27 cellular contexts compared by ENCODE assay signal in genomic region chr3:160108357-160108756, GRCh38.
"Had no signal": no experiment of that assay in that cellular context is flagged by ENCODE, and none has a peak within 500 bp of the region (broad histone marks: within the 10 kb centered on the region; RNA-seq: fewer than 3 reads in every experiment).

No MANE protein-coding gene starts in this region.

- H3K27ac Mint-ChIP-seq: activated CD8-positive, alpha-beta memory T cell treated with anti-CD3 and anti-CD28 coated beads, Interleukin-2, amount 10 ng/mL, durations not matched to agents 7 days and 5 days; activated naive CD4-positive, alpha-beta T cell treated with anti-CD3 and anti-CD28 coated beads, Interleukin-2, amount 50 U/mL, for 72 hours; activated naive CD8-positive, alpha-beta T cell treated with anti-CD3 and anti-CD28 coated beads, Interleukin-2, amount 50 U/mL, for 24 hours; activated T-cell treated with anti-CD3 and anti-CD28 coated beads, Interleukin-2, amount 50 U/mL, for 24 hours; brain; T-helper 1 cell treated with Interleukin-12 subunit alpha and Interleukin-12 subunit beta and Interleukin-4 antibody, amounts not matched to agents 30 μg/mL and 1 μg/mL, for 36 hours; WTC11 had no signal

- H3K36me3 Mint-ChIP-seq: activated CD8-positive, alpha-beta memory T cell treated with anti-CD3 and anti-CD28 coated beads, Interleukin-2, amount 10 ng/mL, durations not matched to agents 7 days and 5 days; activated naive CD4-positive, alpha-beta T cell treated with anti-CD3 and anti-CD28 coated beads, Interleukin-2, amount 50 U/mL, for 72 hours; brain; WTC11 had no signal

- DNase-seq: activated CD4-positive, alpha-beta T cell treated with anti-CD3 and anti-CD28 coated beads for 48 hours; activated CD4-positive, alpha-beta T cell treated with anti-CD3 and anti-CD28 coated beads, Interleukin-2, amount 50 U/mL, for 4 hours; activated CD4-positive, CD25-positive, alpha-beta regulatory T cell treated with anti-CD3 and anti-CD28 coated beads, Interleukin-2, amount 50 U/mL, for 72 hours; activated CD8-positive, alpha-beta memory T cell treated with anti-CD3 and anti-CD28 coated beads, Interleukin-2, amount 10 ng/mL, durations not matched to agents 7 days and 5 days; activated effector memory CD4-positive, alpha-beta T cell treated with anti-CD3 and anti-CD28 coated beads, Interleukin-2, amount 50 U/mL, for 16 hours; activated naive CD4-positive, alpha-beta T cell treated with Interleukin-2 at 50 U/mL for 16 hours; activated naive CD8-positive, alpha-beta T cell treated with anti-CD3 and anti-CD28 coated beads, Interleukin-2, amount 50 U/mL, for 24 hours; activated T-cell treated with anti-CD3 and anti-CD28 coated beads, Interleukin-2, amount 50 U/mL, for 24 hours; amniotic stem cell; Kasumi-1; NCI-H1092 treated with DMSO at 0.1 percent for 48 hours; NCI-H1417 treated with DMSO at 0.1 percent for 48 hours; NCI-H1694; NCI-H2029 treated with DMSO at 0.1 percent for 48 hours; NCI-H345; NCI-H510A; NCI-H526 treated with DMSO at 0.1 percent for 48 hours; NCI-H82; RPMI8226; SJCRH30 had no signal

- H3K4me3 ChIP-seq: K562, SJCRH30 had no signal

- FAIRE-seq: astrocyte, K562 had no signal

- H3K9me3 ChIP-seq: SJCRH30 had no signal

- H3K9me3 Mint-ChIP-seq: activated naive CD4-positive, alpha-beta T cell treated with anti-CD3 and anti-CD28 coated beads, Interleukin-2, amount 50 U/mL, for 72 hours; activated naive CD8-positive, alpha-beta T cell treated with anti-CD3 and anti-CD28 coated beads, Interleukin-2, amount 50 U/mL, for 24 hours; activated T-cell treated with anti-CD3 and anti-CD28 coated beads, Interleukin-2, amount 50 U/mL, for 24 hours; brain; central memory CD8-positive, alpha-beta T cell; T-helper 1 cell treated with Interleukin-12 subunit alpha and Interleukin-12 subunit beta and Interleukin-4 antibody, amounts not matched to agents 30 μg/mL and 1 μg/mL, for 36 hours; WTC11 had no signal

- H3K4me1 Mint-ChIP-seq: activated CD8-positive, alpha-beta memory T cell treated with anti-CD3 and anti-CD28 coated beads, Interleukin-2, amount 10 ng/mL, durations not matched to agents 7 days and 5 days; activated naive CD8-positive, alpha-beta T cell treated with anti-CD3 and anti-CD28 coated beads, Interleukin-2, amount 50 U/mL, for 24 hours; central memory CD8-positive, alpha-beta T cell had no signal

- H3K36me3 ChIP-seq: SJCRH30 had no signal

- H3K4me1 ChIP-seq: SJCRH30 had no signal

- H3K27ac ChIP-seq: SJCRH30 had no signal

- H3K4me3 Mint-ChIP-seq: activated CD8-positive, alpha-beta memory T cell treated with anti-CD3 and anti-CD28 coated beads, Interleukin-2, amount 10 ng/mL, durations not matched to agents 7 days and 5 days; activated naive CD8-positive, alpha-beta T cell treated with anti-CD3 and anti-CD28 coated beads, Interleukin-2, amount 50 U/mL, for 24 hours; activated T-cell treated with anti-CD3 and anti-CD28 coated beads, Interleukin-2, amount 50 U/mL, for 24 hours; brain; central memory CD8-positive, alpha-beta T cell; T-helper 1 cell treated with Interleukin-12 subunit alpha and Interleukin-12 subunit beta and Interleukin-4 antibody, amounts not matched to agents 30 μg/mL and 1 μg/mL, for 36 hours; WTC11 had no signal

- H3K27me3 ChIP-seq: SJCRH30 had no signal
